Comparison of ENCODE assay signal across 3 cellular contexts in the genomic region with DNA sequence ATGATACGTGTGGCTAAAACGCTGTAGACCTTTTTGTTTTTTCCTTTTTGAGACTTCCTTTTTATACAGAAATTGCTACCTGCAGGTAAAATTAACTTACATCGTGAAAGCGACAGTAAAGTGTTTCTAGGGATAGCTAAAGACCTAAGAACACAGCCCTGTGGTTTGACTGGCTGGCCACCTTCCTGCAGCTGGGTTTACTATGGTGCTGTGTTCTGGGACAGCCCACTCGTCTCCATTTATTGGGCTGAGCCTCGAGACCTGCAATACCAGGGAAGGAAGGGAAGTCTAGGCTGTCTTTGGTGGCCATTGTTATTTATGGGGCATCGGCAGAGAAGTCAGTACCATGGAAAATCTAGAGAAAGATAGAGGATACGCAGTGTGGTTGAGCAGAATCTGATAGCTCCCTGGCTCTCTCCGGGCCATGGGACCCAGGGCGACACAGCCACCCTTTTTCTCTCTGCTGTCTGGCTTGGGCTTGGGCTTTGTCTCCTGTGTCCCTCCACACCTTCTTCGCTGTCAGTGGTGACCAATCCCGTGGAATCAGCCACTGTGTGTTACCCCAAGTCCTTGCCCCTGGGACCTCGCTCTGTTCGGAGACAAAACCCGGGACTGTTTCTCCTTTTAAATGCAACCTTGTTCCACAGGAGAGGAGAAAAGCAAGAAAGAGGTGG.
A peak's percentile ranks its signal among the peaks of the same experiment; 100 is the strongest.
TF ChIP-seq lines count a peak whose summit lies in the region.

No MANE protein-coding gene starts in this region.

TF ChIP-seq in HepG2, 621 proteins besides CTCF, POLR2A, EP300 and RAD21 (continues in another document):
- TF ChIP-seq ZNF7 (CRISPR knock-in tag; IDR thresholded peaks at IDR 0.05) (no peak), SALL2 (CRISPR knock-in tag; IDR thresholded peaks at IDR 0.05) (no peak), RBM22 (optimal IDR thresholded peaks at IDR 0.05; ENCODE audit: low read length) (peak; percentile 63)
- TF ChIP-seq, protein P1, sequence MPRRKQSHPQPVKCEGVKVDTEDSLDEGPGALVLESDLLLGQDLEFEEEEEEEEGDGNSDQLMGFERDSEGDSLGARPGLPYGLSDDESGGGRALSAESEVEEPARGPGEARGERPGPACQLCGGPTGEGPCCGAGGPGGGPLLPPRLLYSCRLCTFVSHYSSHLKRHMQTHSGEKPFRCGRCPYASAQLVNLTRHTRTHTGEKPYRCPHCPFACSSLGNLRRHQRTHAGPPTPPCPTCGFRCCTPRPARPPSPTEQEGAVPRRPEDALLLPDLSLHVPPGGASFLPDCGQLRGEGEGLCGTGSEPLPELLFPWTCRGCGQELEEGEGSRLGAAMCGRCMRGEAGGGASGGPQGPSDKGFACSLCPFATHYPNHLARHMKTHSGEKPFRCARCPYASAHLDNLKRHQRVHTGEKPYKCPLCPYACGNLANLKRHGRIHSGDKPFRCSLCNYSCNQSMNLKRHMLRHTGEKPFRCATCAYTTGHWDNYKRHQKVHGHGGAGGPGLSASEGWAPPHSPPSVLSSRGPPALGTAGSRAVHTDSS (CRISPR knock-in tag; conservative IDR thresholded peaks at IDR 0.05) = no peak
- TF ChIP-seq, protein P2, sequence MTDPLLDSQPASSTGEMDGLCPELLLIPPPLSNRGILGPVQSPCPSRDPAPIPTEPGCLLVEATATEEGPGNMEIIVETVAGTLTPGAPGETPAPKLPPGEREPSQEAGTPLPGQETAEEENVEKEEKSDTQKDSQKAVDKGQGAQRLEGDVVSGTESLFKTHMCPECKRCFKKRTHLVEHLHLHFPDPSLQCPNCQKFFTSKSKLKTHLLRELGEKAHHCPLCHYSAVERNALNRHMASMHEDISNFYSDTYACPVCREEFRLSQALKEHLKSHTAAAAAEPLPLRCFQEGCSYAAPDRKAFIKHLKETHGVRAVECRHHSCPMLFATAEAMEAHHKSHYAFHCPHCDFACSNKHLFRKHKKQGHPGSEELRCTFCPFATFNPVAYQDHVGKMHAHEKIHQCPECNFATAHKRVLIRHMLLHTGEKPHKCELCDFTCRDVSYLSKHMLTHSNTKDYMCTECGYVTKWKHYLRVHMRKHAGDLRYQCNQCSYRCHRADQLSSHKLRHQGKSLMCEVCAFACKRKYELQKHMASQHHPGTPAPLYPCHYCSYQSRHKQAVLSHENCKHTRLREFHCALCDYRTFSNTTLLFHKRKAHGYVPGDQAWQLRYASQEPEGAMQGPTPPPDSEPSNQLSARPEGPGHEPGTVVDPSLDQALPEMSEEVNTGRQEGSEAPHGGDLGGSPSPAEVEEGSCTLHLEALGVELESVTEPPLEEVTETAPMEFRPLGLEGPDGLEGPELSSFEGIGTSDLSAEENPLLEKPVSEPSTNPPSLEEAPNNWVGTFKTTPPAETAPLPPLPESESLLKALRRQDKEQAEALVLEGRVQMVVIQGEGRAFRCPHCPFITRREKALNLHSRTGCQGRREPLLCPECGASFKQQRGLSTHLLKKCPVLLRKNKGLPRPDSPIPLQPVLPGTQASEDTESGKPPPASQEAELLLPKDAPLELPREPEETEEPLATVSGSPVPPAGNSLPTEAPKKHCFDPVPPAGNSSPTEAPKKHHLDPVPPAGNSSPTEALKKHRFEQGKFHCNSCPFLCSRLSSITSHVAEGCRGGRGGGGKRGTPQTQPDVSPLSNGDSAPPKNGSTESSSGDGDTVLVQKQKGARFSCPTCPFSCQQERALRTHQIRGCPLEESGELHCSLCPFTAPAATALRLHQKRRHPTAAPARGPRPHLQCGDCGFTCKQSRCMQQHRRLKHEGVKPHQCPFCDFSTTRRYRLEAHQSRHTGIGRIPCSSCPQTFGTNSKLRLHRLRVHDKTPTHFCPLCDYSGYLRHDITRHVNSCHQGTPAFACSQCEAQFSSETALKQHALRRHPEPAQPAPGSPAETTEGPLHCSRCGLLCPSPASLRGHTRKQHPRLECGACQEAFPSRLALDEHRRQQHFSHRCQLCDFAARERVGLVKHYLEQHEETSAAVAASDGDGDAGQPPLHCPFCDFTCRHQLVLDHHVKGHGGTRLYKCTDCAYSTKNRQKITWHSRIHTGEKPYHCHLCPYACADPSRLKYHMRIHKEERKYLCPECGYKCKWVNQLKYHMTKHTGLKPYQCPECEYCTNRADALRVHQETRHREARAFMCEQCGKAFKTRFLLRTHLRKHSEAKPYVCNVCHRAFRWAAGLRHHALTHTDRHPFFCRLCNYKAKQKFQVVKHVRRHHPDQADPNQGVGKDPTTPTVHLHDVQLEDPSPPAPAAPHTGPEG (CRISPR knock-in tag; IDR thresholded peaks at IDR 0.05) = no peak

TF ChIP-seq in endothelial cell of umbilical vein, 7 proteins besides CTCF, POLR2A, EP300 and RAD21:
- TF ChIP-seq, protein P3, sequence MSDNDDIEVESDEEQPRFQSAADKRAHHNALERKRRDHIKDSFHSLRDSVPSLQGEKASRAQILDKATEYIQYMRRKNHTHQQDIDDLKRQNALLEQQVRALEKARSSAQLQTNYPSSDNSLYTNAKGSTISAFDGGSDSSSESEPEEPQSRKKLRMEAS (IDR thresholded peaks at IDR 0.05; ENCODE audit: insufficient read depth, insufficient read length) = no peak
- no peak for TF ChIP-seq FOS (IDR thresholded peaks at IDR 0.05; ENCODE audit: borderline replicate concordance, insufficient read depth, low read length)
- TF ChIP-seq EZH2 (IDR thresholded peaks at IDR 0.05; ENCODE audit: borderline replicate concordance, low read depth, low read length, severe bottlenecking) = no peak
- no peak for TF ChIP-seq JUN (IDR thresholded peaks at IDR 0.05; ENCODE audit: borderline replicate concordance, insufficient read depth, insufficient read length, low read depth)
TF ChIP-seq in endothelial cell of umbilical vein: peak in this region for 0.

TF ChIP-seq in SK-N-SH treated with all-trans-retinoic acid at 6 μM for 48 hours, 23 proteins besides CTCF, POLR2A, EP300 and RAD21:
- TF ChIP-seq, protein P4, sequence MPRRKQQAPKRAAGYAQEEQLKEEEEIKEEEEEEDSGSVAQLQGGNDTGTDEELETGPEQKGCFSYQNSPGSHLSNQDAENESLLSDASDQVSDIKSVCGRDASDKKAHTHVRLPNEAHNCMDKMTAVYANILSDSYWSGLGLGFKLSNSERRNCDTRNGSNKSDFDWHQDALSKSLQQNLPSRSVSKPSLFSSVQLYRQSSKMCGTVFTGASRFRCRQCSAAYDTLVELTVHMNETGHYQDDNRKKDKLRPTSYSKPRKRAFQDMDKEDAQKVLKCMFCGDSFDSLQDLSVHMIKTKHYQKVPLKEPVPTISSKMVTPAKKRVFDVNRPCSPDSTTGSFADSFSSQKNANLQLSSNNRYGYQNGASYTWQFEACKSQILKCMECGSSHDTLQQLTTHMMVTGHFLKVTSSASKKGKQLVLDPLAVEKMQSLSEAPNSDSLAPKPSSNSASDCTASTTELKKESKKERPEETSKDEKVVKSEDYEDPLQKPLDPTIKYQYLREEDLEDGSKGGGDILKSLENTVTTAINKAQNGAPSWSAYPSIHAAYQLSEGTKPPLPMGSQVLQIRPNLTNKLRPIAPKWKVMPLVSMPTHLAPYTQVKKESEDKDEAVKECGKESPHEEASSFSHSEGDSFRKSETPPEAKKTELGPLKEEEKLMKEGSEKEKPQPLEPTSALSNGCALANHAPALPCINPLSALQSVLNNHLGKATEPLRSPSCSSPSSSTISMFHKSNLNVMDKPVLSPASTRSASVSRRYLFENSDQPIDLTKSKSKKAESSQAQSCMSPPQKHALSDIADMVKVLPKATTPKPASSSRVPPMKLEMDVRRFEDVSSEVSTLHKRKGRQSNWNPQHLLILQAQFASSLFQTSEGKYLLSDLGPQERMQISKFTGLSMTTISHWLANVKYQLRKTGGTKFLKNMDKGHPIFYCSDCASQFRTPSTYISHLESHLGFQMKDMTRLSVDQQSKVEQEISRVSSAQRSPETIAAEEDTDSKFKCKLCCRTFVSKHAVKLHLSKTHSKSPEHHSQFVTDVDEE (CRISPR knock-in tag; IDR thresholded peaks at IDR 0.05) = no peak
- no peak for TF ChIP-seq TOX (CRISPR knock-in tag; IDR thresholded peaks at IDR 0.05; ENCODE audit: borderline replicate concordance)
- TF ChIP-seq ZC3H10 (CRISPR knock-in tag; IDR thresholded peaks at IDR 0.05) = no peak
- no peak for TF ChIP-seq TCF4 (CRISPR knock-in tag; IDR thresholded peaks at IDR 0.05; ENCODE audit: borderline replicate concordance)
- TF ChIP-seq ZNF8 (CRISPR knock-in tag; IDR thresholded peaks at IDR 0.05) = no peak
- TF ChIP-seq CREB5 (CRISPR knock-in tag; IDR thresholded peaks at IDR 0.05; ENCODE audit: low read depth) = no peak
- TF ChIP-seq, protein P5, sequence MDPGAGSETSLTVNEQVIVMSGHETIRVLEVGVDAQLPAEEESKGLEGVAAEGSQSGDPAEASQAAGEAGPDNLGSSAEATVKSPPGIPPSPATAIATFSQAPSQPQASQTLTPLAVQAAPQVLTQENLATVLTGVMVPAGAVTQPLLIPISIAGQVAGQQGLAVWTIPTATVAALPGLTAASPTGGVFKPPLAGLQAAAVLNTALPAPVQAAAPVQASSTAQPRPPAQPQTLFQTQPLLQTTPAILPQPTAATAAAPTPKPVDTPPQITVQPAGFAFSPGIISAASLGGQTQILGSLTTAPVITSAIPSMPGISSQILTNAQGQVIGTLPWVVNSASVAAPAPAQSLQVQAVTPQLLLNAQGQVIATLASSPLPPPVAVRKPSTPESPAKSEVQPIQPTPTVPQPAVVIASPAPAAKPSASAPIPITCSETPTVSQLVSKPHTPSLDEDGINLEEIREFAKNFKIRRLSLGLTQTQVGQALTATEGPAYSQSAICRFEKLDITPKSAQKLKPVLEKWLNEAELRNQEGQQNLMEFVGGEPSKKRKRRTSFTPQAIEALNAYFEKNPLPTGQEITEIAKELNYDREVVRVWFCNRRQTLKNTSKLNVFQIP (CRISPR knock-in tag; IDR thresholded peaks at IDR 0.05; ENCODE audit: borderline replicate concordance, low read depth) = no peak
- no peak for TF ChIP-seq ARNTL (CRISPR knock-in tag; IDR thresholded peaks at IDR 0.05; ENCODE audit: borderline replicate concordance, low read depth)
- no peak for TF ChIP-seq ZNF565 (CRISPR knock-in tag; conservative IDR thresholded peaks at IDR 0.05; ENCODE audit: low read depth)
- no peak for TF ChIP-seq ZFP30 (CRISPR knock-in tag; IDR thresholded peaks at IDR 0.05)
- no peak for TF ChIP-seq ZFP3 (CRISPR knock-in tag; IDR thresholded peaks at IDR 0.05)
- TF ChIP-seq OSR1 (CRISPR knock-in tag; IDR thresholded peaks at IDR 0.05) = no peak
- no peak for TF ChIP-seq BACH2 (CRISPR knock-in tag; IDR thresholded peaks at IDR 0.05; ENCODE audit: borderline replicate concordance)
- no peak for TF ChIP-seq SNAI2 (CRISPR knock-in tag; IDR thresholded peaks at IDR 0.05)
- TF ChIP-seq ZNF70 (CRISPR knock-in tag; IDR thresholded peaks at IDR 0.05) = no peak
- no peak for TF ChIP-seq GLIS3 (CRISPR knock-in tag; IDR thresholded peaks at IDR 0.05)
